Comparison of ENCODE assay signal across 25 cellular contexts in the genomic region with DNA sequence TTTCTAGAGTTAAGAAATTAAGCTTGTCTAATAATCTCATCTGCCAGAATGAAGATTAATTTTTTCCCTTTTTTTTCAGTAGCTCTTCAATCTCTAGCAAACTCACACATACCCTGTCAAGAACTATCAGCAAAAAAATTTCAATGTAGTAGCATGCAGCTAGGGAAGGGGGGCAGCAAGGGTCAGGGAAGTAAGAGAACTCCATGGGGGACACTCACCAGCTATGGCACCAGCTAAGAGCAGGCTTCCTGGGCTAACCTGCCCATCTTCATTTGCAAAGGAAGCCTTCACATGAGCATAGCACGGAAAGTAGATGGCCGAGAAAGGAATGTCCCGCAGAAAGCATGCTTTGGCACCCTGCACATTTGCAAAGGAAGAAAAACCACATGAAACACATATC.
DNase-seq lines count a peak whose midpoint lies in the region; ATAC-seq and TF ChIP-seq lines count a peak whose summit lies in the region.
"Had no signal": no experiment of that assay in that cellular context is flagged by ENCODE, and none has a peak within 500 bp of the region (broad histone marks: within the 10 kb centered on the region; RNA-seq: fewer than 3 reads in every experiment).

No MANE protein-coding gene starts in this region.

- H3K4me1 ChIP-seq in naive thymus-derived CD4-positive, alpha-beta T cell (ENCODE audit: control insufficient read depth in 2 of 2, insufficient read depth in 2 of 2, low read length in 2 of 2): no peaks in the 10 kb centered on the region
- H3K4me1 ChIP-seq: gastrocnemius medialis, left ventricle myocardium inferior, Peyer's patch, psoas muscle, SJCRH30, testis had no signal

- H3K27ac Mint-ChIP-seq in activated CD4-positive, alpha-beta T cell treated with anti-CD3 and anti-CD28 coated beads, Interleukin-2, amount 10 ng/mL, durations not matched to agents 24 days and 14 days: no peak overlapping the region
- H3K27ac Mint-ChIP-seq in progenitor cell of endocrine pancreas: peak overlapping the region; percentile 22
- no peak overlapping the region for H3K27ac Mint-ChIP-seq in stimulated activated naive B cell treated with anti-CD40 and anti-IgM and Interleukin-4, amounts not matched to agents 10 μg/mL and 1 μg/mL and 100 μg/mL, for 72 hours
- no peak overlapping the region for H3K27ac Mint-ChIP-seq in naive thymus-derived CD4-positive, alpha-beta T cell
- H3K27ac Mint-ChIP-seq: HFFc6, T-helper 17 cell had no signal

- H3K9me3 Mint-ChIP-seq in activated CD4-positive, alpha-beta T cell treated with anti-CD3 and anti-CD28 coated beads, Interleukin-2, amount 10 ng/mL, durations not matched to agents 24 days and 14 days: no peaks in the 10 kb centered on the region
- no peaks in the 10 kb centered on the region for H3K9me3 Mint-ChIP-seq in progenitor cell of endocrine pancreas (ENCODE audit: low read depth)
- H3K9me3 Mint-ChIP-seq in stimulated activated naive B cell treated with anti-CD40 and anti-IgM and Interleukin-4, amounts not matched to agents 10 μg/mL and 1 μg/mL and 100 μg/mL, for 72 hours: no peaks in the 10 kb centered on the region
- H3K9me3 Mint-ChIP-seq in naive thymus-derived CD4-positive, alpha-beta T cell: peaks cover 0 to 3% (median 0%) of the 10 kb centered on the region in 11 donors
- H3K9me3 Mint-ChIP-seq: HFFc6, naive B cell had no signal

- DNase-seq in activated CD4-positive, alpha-beta T cell treated with anti-CD3 and anti-CD28 coated beads, Interleukin-2, amount 10 ng/mL, durations not matched to agents 24 days and 14 days: peak; percentile 19
- DNase-seq in activated CD4-positive, alpha-beta T cell treated with anti-CD3 and anti-CD28 coated beads, Interleukin-2, amount 50 U/mL, for 48 hours: no peak
- peak; percentile 57 for DNase-seq in NCI-H1105 treated with DMSO at 0.1 percent for 48 hours (lab: John Stamatoyannopoulos, UW)
- no peak for DNase-seq in WERI-Rb-1
- no peak for DNase-seq in progenitor cell of endocrine pancreas (ENCODE audit: low spot score, unreplicated experiment)
- DNase-seq in stimulated activated naive B cell treated with anti-CD40 and anti-IgM and Interleukin-4, amounts not matched to agents 10 μg/mL and 1 μg/mL and 100 μg/mL, for 72 hours: no peak
- no peak for DNase-seq in naive thymus-derived CD4-positive, alpha-beta T cell
- DNase-seq: activated CD4-positive, alpha-beta T cell treated with anti-CD3 and anti-CD28 coated beads for 48 hours; activated naive CD4-positive, alpha-beta T cell; activated T-cell treated with anti-CD3 and anti-CD28 coated beads, Interleukin-2, amount 50 U/mL, for 48 hours; C1 segment of cervical spinal cord; dermis blood vessel endothelial cell; gastrocnemius medialis; HFFc6; left ventricle myocardium inferior; naive B cell; NCI-H510A; nucleus accumbens; Peyer's patch; psoas muscle; stimulated activated naive CD8-positive, alpha-beta T cell treated with anti-CD3 and anti-CD28 coated beads, Interleukin-15, Interleukin-2, amounts not matched to agents 100 U/mL and 50 U/mL, for 24 hours; T-helper 17 cell; testis had no signal

- intact Hi-C loops in activated CD4-positive, alpha-beta T cell treated with anti-CD3 and anti-CD28 coated beads, Interleukin-2, amount 10 ng/mL, durations not matched to agents 24 days and 14 days (cut with micrococcal nuclease): no loop called here
- intact Hi-C loops in naive thymus-derived CD4-positive, alpha-beta T cell (cut with micrococcal nuclease): no loop called here

- H3K4me3 ChIP-seq in WERI-Rb-1 (ENCODE audit: low read depth, low read length): no peak overlapping the region
- no peak overlapping the region for H3K4me3 ChIP-seq in naive thymus-derived CD4-positive, alpha-beta T cell (ENCODE audit: low read length)
- H3K4me3 ChIP-seq: gastrocnemius medialis, left ventricle myocardium inferior, Peyer's patch, psoas muscle, SJCRH30, testis had no signal

- no peaks in the 10 kb centered on the region for H3K27me3 ChIP-seq in WERI-Rb-1 (ENCODE audit: insufficient read depth, low read depth, severe bottlenecking)
- H3K27me3 ChIP-seq in naive thymus-derived CD4-positive, alpha-beta T cell (ENCODE audit: control insufficient read depth in 2 of 2, insufficient read depth in 2 of 2, low read length in 2 of 2): no peaks in the 10 kb centered on the region
- H3K27me3 ChIP-seq: gastrocnemius medialis, Peyer's patch, SJCRH30, testis had no signal

- peaks cover 6% of the 10 kb centered on the region for H3K36me3 Mint-ChIP-seq in activated CD4-positive, alpha-beta T cell treated with anti-CD3 and anti-CD28 coated beads, Interleukin-2, amount 10 ng/mL, durations not matched to agents 24 days and 14 days (ENCODE audit: low read depth)
- H3K36me3 Mint-ChIP-seq in progenitor cell of endocrine pancreas (ENCODE audit: insufficient read depth): peaks cover 9% of the 10 kb centered on the region
- H3K36me3 Mint-ChIP-seq in stimulated activated naive B cell treated with anti-CD40 and anti-IgM and Interleukin-4, amounts not matched to agents 10 μg/mL and 1 μg/mL and 100 μg/mL, for 72 hours: peaks cover 46 to 54% of the 10 kb centered on the region in 2 donors
- H3K36me3 Mint-ChIP-seq in naive thymus-derived CD4-positive, alpha-beta T cell: peaks cover 6 to 58% (median 35%) of the 10 kb centered on the region in 5 donors

- POLR2A ChIA-PET in naive thymus-derived CD4-positive, alpha-beta T cell (lab: Charles Lee): no interaction called here

- no peaks in the 10 kb centered on the region for H3K36me3 ChIP-seq in WERI-Rb-1
- H3K36me3 ChIP-seq in naive thymus-derived CD4-positive, alpha-beta T cell (ENCODE audit: control insufficient read depth in 2 of 3, insufficient read depth in 3 of 3, low read length in 3 of 3): peaks cover 0 to 3% (median 0%) of the 10 kb centered on the region in 3 experiments

- H3K9me3 ChIP-seq in WERI-Rb-1 (ENCODE audit: severe bottlenecking): no peaks in the 10 kb centered on the region
- H3K9me3 ChIP-seq in naive thymus-derived CD4-positive, alpha-beta T cell (ENCODE audit: control insufficient read depth in 2 of 3, low read length in 3 of 3): no peaks in the 10 kb centered on the region
- H3K9me3 ChIP-seq: gastrocnemius medialis, left ventricle myocardium inferior, Peyer's patch, psoas muscle, SJCRH30, testis had no signal

- CTCF ChIA-PET in naive thymus-derived CD4-positive, alpha-beta T cell (lab: Charles Lee): no interaction called here

- ATAC-seq in stimulated activated naive B cell treated with anti-CD40 and anti-IgM and Interleukin-4, amounts not matched to agents 10 μg/mL and 1 μg/mL and 100 μg/mL, for 72 hours (replicated peaks): no peak
- no peak for ATAC-seq in GM21717 (IDR thresholded peaks at IDR 0.05; ENCODE audit: unreplicated experiment)
- no peak for ATAC-seq in naive thymus-derived CD4-positive, alpha-beta T cell
- ATAC-seq: gastrocnemius medialis; psoas muscle; stimulated activated naive CD8-positive, alpha-beta T cell treated with anti-CD3 and anti-CD28 coated beads, Interleukin-15, Interleukin-2, amounts not matched to agents 100 U/mL and 50 U/mL, for 24 hours; T-helper 17 cell had no signal

- TF ChIP-seq CTCF in WERI-Rb-1 (IDR thresholded peaks at IDR 0.05; ENCODE audit: low read depth, low read length): 0 out of 2 replicates have a peak, but pooled peaks have one; percentile 16
- no peak for TF ChIP-seq CTCF in progenitor cell of endocrine pancreas (IDR thresholded peaks at IDR 0.05; ENCODE audit: unreplicated experiment)

- no peak overlapping the region for H3K4me3 Mint-ChIP-seq in activated CD4-positive, alpha-beta T cell treated with anti-CD3 and anti-CD28 coated beads, Interleukin-2, amount 10 ng/mL, durations not matched to agents 24 days and 14 days
- H3K4me3 Mint-ChIP-seq in progenitor cell of endocrine pancreas (ENCODE audit: low read depth): no peak overlapping the region
- H3K4me3 Mint-ChIP-seq in stimulated activated naive B cell treated with anti-CD40 and anti-IgM and Interleukin-4, amounts not matched to agents 10 μg/mL and 1 μg/mL and 100 μg/mL, for 72 hours: no peak overlapping the region
- no peak overlapping the region for H3K4me3 Mint-ChIP-seq in naive thymus-derived CD4-positive, alpha-beta T cell
- H3K4me3 Mint-ChIP-seq: HFFc6, naive B cell, T-helper 17 cell had no signal

- H3K27me3 Mint-ChIP-seq in activated CD4-positive, alpha-beta T cell treated with anti-CD3 and anti-CD28 coated beads, Interleukin-2, amount 10 ng/mL, durations not matched to agents 24 days and 14 days: no peaks in the 10 kb centered on the region
- H3K27me3 Mint-ChIP-seq in progenitor cell of endocrine pancreas: no peaks in the 10 kb centered on the region
- H3K27me3 Mint-ChIP-seq in stimulated activated naive B cell treated with anti-CD40 and anti-IgM and Interleukin-4, amounts not matched to agents 10 μg/mL and 1 μg/mL and 100 μg/mL, for 72 hours: no peaks in the 10 kb centered on the region
- H3K27me3 Mint-ChIP-seq in naive thymus-derived CD4-positive, alpha-beta T cell: no peaks in the 10 kb centered on the region
- H3K27me3 Mint-ChIP-seq: naive B cell, T-helper 17 cell had no signal

- H3K4me1 Mint-ChIP-seq in activated CD4-positive, alpha-beta T cell treated with anti-CD3 and anti-CD28 coated beads, Interleukin-2, amount 10 ng/mL, durations not matched to agents 24 days and 14 days: no peaks in the 10 kb centered on the region
- peaks cover 8% of the 10 kb centered on the region for H3K4me1 Mint-ChIP-seq in progenitor cell of endocrine pancreas (ENCODE audit: low read depth)
- H3K4me1 Mint-ChIP-seq in stimulated activated naive B cell treated with anti-CD40 and anti-IgM and Interleukin-4, amounts not matched to agents 10 μg/mL and 1 μg/mL and 100 μg/mL, for 72 hours: no peaks in the 10 kb centered on the region
- no peaks in the 10 kb centered on the region for H3K4me1 Mint-ChIP-seq in naive thymus-derived CD4-positive, alpha-beta T cell
- H3K4me1 Mint-ChIP-seq: naive B cell had no signal

- H3K27ac ChIP-seq in WERI-Rb-1: no peak overlapping the region
- no peak overlapping the region for H3K27ac ChIP-seq in naive thymus-derived CD4-positive, alpha-beta T cell (ENCODE audit: low read depth, low read length)
- H3K27ac ChIP-seq: gastrocnemius medialis, left ventricle myocardium inferior, Peyer's patch, psoas muscle, SJCRH30, testis had no signal

Comparison
In these comparisons a context has a peak if more than half of its experiments do, and no peak if none do; other contexts are left out.
1. DNase-seq: peak in activated CD4-positive, alpha-beta T cell treated with anti-CD3 and anti-CD28 coated beads, Interleukin-2, amount 10 ng/mL, durations not matched to agents 24 days and 14 days (single experiment) and NCI-H1105 treated with DMSO at 0.1 percent for 48 hours (single experiment); none in activated CD4-positive, alpha-beta T cell treated with anti-CD3 and anti-CD28 coated beads, Interleukin-2, amount 50 U/mL, for 48 hours (0 of 2), WERI-Rb-1 (single experiment), progenitor cell of endocrine pancreas (single experiment), stimulated activated naive B cell treated with anti-CD40 and anti-IgM and Interleukin-4, amounts not matched to agents 10 μg/mL and 1 μg/mL and 100 μg/mL, for 72 hours (single experiment) and naive thymus-derived CD4-positive, alpha-beta T cell (0 of 9).